ENCODE assay signal across 8 cellular contexts in genomic region chr10:101780818-101781654, GRCh38. TPM values are rescaled to one million over a fixed set of nuclear protein-coding genes. Genes with fewer than 3 reads are reported as not detected.
DNase-seq lines count a peak whose midpoint lies in the region; ATAC-seq, FAIRE-seq and TF ChIP-seq lines count a peak whose summit lies in the region.

No MANE protein-coding gene starts in this region.

- TF ChIP-seq CTCF in endodermal cell (conservative IDR thresholded peaks at IDR 0.05), result peak; percentile 97

- TF ChIP-seq POLR2A in H54 (IDR thresholded peaks at IDR 0.05; ENCODE audit: low read depth, low read length), result no peak

- H3K4me1 ChIP-seq in CD4-positive, CD25-positive, alpha-beta regulatory T cell (ENCODE audit: control insufficient read depth, insufficient read depth, low read length, poor library complexity, severe bottlenecking), result peaks cover 62% of the 10 kb centered on the region
- peaks cover 18% of the 10 kb centered on the region for H3K4me1 ChIP-seq in endodermal cell (ENCODE audit: control insufficient read depth, insufficient read depth, low read length)

- peak; percentile 59 to 60 for ATAC-seq in CD4-positive, CD25-positive, alpha-beta regulatory T cell (ENCODE audit: low read depth in 2 of 2)
- ATAC-seq in HG02973 (IDR thresholded peaks at IDR 0.05; ENCODE audit: unreplicated experiment), result no peak

- H3K4me3 ChIP-seq in CD4-positive, CD25-positive, alpha-beta regulatory T cell (ENCODE audit: low read depth, low read length), result no peak overlapping the region
- peak overlapping the region; percentile 90 for H3K4me3 ChIP-seq in endodermal cell (ENCODE audit: low read length)

- H3K9me3 Mint-ChIP-seq in CD4-positive, CD25-positive, alpha-beta regulatory T cell, result no peaks in the 10 kb centered on the region
- H3K9me3 Mint-ChIP-seq in endodermal cell, result no peaks in the 10 kb centered on the region

- peaks cover 13% of the 10 kb centered on the region for H3K36me3 ChIP-seq in CD4-positive, CD25-positive, alpha-beta regulatory T cell (ENCODE audit: control insufficient read depth, insufficient read depth, low read length)
- peaks cover 41% of the 10 kb centered on the region for H3K36me3 ChIP-seq in endodermal cell (ENCODE audit: control insufficient read depth, insufficient read depth, low read length)

- peaks cover 35% of the 10 kb centered on the region for H3K27me3 Mint-ChIP-seq in CD4-positive, CD25-positive, alpha-beta regulatory T cell
- H3K27me3 Mint-ChIP-seq in endodermal cell (ENCODE audit: insufficient read depth), result peaks cover 7% of the 10 kb centered on the region

- H3K9ac ChIP-seq in endodermal cell (ENCODE audit: extremely low read depth, low read length, poor library complexity, severe bottlenecking), result peak overlapping the region; percentile 70

- H3K27me3 ChIP-seq in CD4-positive, CD25-positive, alpha-beta regulatory T cell (ENCODE audit: control insufficient read depth, insufficient read depth, low read length), result peaks cover 11% of the 10 kb centered on the region
- no peaks in the 10 kb centered on the region for H3K27me3 ChIP-seq in endodermal cell (ENCODE audit: control insufficient read depth, insufficient read depth, low read length, poor library complexity, severe bottlenecking)

- H3K9me3 ChIP-seq in CD4-positive, CD25-positive, alpha-beta regulatory T cell (ENCODE audit: control insufficient read depth in 2 of 2, low read length in 2 of 2), result no peaks in the 10 kb centered on the region
- H3K9me3 ChIP-seq in endodermal cell (ENCODE audit: control insufficient read depth, low read length), result no peaks in the 10 kb centered on the region

- H3K4me1 Mint-ChIP-seq in CD4-positive, CD25-positive, alpha-beta regulatory T cell, result peaks cover 17 to 77% (median 45%) of the 10 kb centered on the region in 4 donors
- peaks cover 52% of the 10 kb centered on the region for H3K4me1 Mint-ChIP-seq in endodermal cell

- H3K27ac ChIP-seq in CD4-positive, CD25-positive, alpha-beta regulatory T cell (ENCODE audit: insufficient read depth, low read length, poor library complexity, severe bottlenecking), result no peak overlapping the region
- H3K27ac ChIP-seq in endodermal cell (ENCODE audit: low read depth, low read length), result no peak overlapping the region

- peak overlapping the region; percentile 61 to 77 (median 70) for H3K4me3 Mint-ChIP-seq in CD4-positive, CD25-positive, alpha-beta regulatory T cell
- peak overlapping the region; percentile 99 for H3K4me3 Mint-ChIP-seq in endodermal cell

- DNase-seq in CD4-positive, CD25-positive, alpha-beta regulatory T cell, result peak; percentile 50 to 75 (median 74)
- peak; percentile 96 for DNase-seq in H54 (ENCODE audit: insufficient read length, low spot score)
- DNase-seq in NCI-H748 (lab: John Stamatoyannopoulos, UW; ENCODE audit: unreplicated experiment), result peak; percentile 42
- peak; percentile 86 for DNase-seq in activated CD8-positive, alpha-beta memory T cell treated with anti-CD3 and anti-CD28 coated beads for 24 hours
- peak; percentile 94 for DNase-seq in endodermal cell
- peak; percentile 70 for DNase-seq in myocyte (ENCODE audit: low read depth)
- DNase-seq in stimulated activated CD8-positive, alpha-beta memory T cell treated with anti-CD3 and anti-CD28 coated beads, Interleukin-7, amount 100 ng/mL, for 48 hours (ENCODE audit: extremely low read depth in 1 of 2, low read depth in 1 of 2), result peak; percentile 52 to 54

- no peak for FAIRE-seq in H54 (lab: Jason Lieb, UNC)

- peak overlapping the region in 1 of 3 donors; percentile 60 for H3K27ac Mint-ChIP-seq in CD4-positive, CD25-positive, alpha-beta regulatory T cell
- peak overlapping the region; percentile 93 for H3K27ac Mint-ChIP-seq in endodermal cell

- peaks cover 4% of the 10 kb centered on the region for H3K36me3 Mint-ChIP-seq in CD4-positive, CD25-positive, alpha-beta regulatory T cell
- H3K36me3 Mint-ChIP-seq in endodermal cell (ENCODE audit: low read depth), result peaks cover 14% of the 10 kb centered on the region

- 23 to 87% methylated on average over 7 to 13 of the region's 14 CpGs for WGBS in endodermal cell (ENCODE audit: insufficient coverage in 1 of 2, insufficient read length in 1 of 2), 2 experiments

RNA-seq across cellular contexts. Expression of gene NPM3, which starts 2.2 kb away (rescaled TPM):
- 7.3 TPM for total RNA-seq in CD4-positive, CD25-positive, alpha-beta regulatory T cell
- 1 to 10 TPM; 3.1 to 4.5 (median 3.1) TPM for polyA plus RNA-seq in CD4-positive, CD25-positive, alpha-beta regulatory T cell
- 100 to 1,000 TPM in 1 of 2 donors, 10 to 100 TPM in 1; 82.2 to 133 TPM for total RNA-seq in endodermal cell
- 81.8 TPM for polyA plus RNA-seq in endodermal cell (2013, experiment 1 of 2)
- 78.0 TPM for polyA plus RNA-seq in endodermal cell (2013, experiment 2 of 2)
- total RNA-seq in myocyte, result 60.9 and 62.4 TPM in 2 replicates
- polyA plus RNA-seq in myocyte (2012), result 60.3 TPM

RNA-seq across cellular contexts. Expression of gene FGF8, which starts 5.1 kb away (rescaled TPM):
- total RNA-seq in CD4-positive, CD25-positive, alpha-beta regulatory T cell, result not detected
- not detected for polyA plus RNA-seq in CD4-positive, CD25-positive, alpha-beta regulatory T cell
- total RNA-seq in endodermal cell (10 to 100 TPM; 13.3 to 46.5 TPM), myocyte (0.35 TPM in 1 of 2 replicates, not detected in the other)
- polyA plus RNA-seq in endodermal cell (2013, experiment 1 of 2), result 28.6 TPM
- 31.4 TPM for polyA plus RNA-seq in endodermal cell (2013, experiment 2 of 2)
- polyA plus RNA-seq in myocyte (2012), result not detected

RNA-seq across cellular contexts. Expression of gene OGA, which starts 37.2 kb away (rescaled TPM):
- 442 TPM for total RNA-seq in CD4-positive, CD25-positive, alpha-beta regulatory T cell
- polyA plus RNA-seq in CD4-positive, CD25-positive, alpha-beta regulatory T cell, result 10 to 100 TPM; 36.7 to 42.2 (median 41.3) TPM
- 100 to 1,000 TPM; 138 to 149 TPM for total RNA-seq in endodermal cell
- 104 TPM for polyA plus RNA-seq in endodermal cell (2013, experiment 1 of 2)
- polyA plus RNA-seq in endodermal cell (2013, experiment 2 of 2), result 105 TPM
- total RNA-seq in myocyte, result 77.9 and 89.4 TPM in 2 replicates
- 53.8 TPM for polyA plus RNA-seq in myocyte (2012)

Comparison
In these comparisons a context has a peak if more than half of its experiments do, and no peak if none do; other contexts are left out.
1. DNase-seq: peak in every context shown above with its lines; median percentile 96 in H54; 94 in endodermal cell; 86 in activated CD8-positive, alpha-beta memory T cell treated with anti-CD3 and anti-CD28 coated beads for 24 hours; 74 in CD4-positive, CD25-positive, alpha-beta regulatory T cell; 70 in myocyte; 53 in stimulated activated CD8-positive, alpha-beta memory T cell treated with anti-CD3 and anti-CD28 coated beads, Interleukin-7, amount 100 ng/mL, for 48 hours; 42 in NCI-H748.
2. RNA of gene FGF8, which starts 5.1 kb away (total RNA-seq): 13.3 to 46.5 TPM in endodermal cell; 0.35 TPM in myocyte and not detected in CD4-positive, CD25-positive, alpha-beta regulatory T cell (single experiment); every median in the first group is over 10 times any median in the second.